Comparison of ENCODE assay signal across 8 cellular contexts in the genomic region with DNA sequence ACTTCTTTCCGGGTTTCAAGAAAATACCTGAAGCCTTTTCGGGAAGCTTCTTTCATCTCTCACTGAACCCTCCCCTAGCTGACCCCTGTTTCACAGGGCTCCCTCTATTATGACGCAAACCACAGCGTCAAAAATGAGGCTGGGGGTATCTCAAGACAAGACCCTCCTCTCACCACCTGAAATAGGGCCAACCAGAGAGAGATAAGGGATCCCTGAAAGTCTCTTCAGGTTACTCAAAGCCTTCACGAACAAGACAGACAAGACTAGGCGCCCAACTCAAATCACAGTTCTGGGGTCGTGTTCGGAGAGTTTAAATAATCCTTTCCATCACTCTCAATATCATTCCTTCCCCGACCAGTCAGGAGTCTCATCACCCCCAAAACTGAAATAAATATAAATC. TPM values are rescaled to one million over a fixed set of nuclear protein-coding genes. Genes with fewer than 3 reads are reported as not detected.
A peak's percentile ranks its signal among the peaks of the same experiment; 100 is the strongest.
DNase-seq lines count a peak whose midpoint lies in the region; ATAC-seq and TF ChIP-seq lines count a peak whose summit lies in the region.

No MANE protein-coding gene starts in this region.

- H3K4me1 Mint-ChIP-seq in T-helper 1 cell treated with Interleukin-12 subunit alpha and Interleukin-12 subunit beta and Interleukin-4 antibody, amounts not matched to agents 30 μg/mL and 1 μg/mL, for 36 hours (ENCODE audit: low read depth) = peaks cover 16% of the 10 kb centered on the region
- H3K4me1 Mint-ChIP-seq in activated naive CD8-positive, alpha-beta T cell treated with anti-CD3 and anti-CD28 coated beads for 36 hours = peaks cover 6% of the 10 kb centered on the region

- no peaks in the 10 kb centered on the region for H3K27me3 ChIP-seq in kidney epithelial cell (ENCODE audit: control insufficient read depth, insufficient read depth, low read length)

- peak overlapping the region; percentile 90 for H3K4me3 Mint-ChIP-seq in T-helper 1 cell treated with Interleukin-12 subunit alpha and Interleukin-12 subunit beta and Interleukin-4 antibody, amounts not matched to agents 30 μg/mL and 1 μg/mL, for 36 hours
- peak overlapping the region; percentile 96 for H3K4me3 Mint-ChIP-seq in activated naive CD8-positive, alpha-beta T cell treated with anti-CD3 and anti-CD28 coated beads for 36 hours

- no peaks in the 10 kb centered on the region for H3K27me3 Mint-ChIP-seq in T-helper 1 cell treated with Interleukin-12 subunit alpha and Interleukin-12 subunit beta and Interleukin-4 antibody, amounts not matched to agents 30 μg/mL and 1 μg/mL, for 36 hours (ENCODE audit: low read depth)
- H3K27me3 Mint-ChIP-seq in activated naive CD8-positive, alpha-beta T cell treated with anti-CD3 and anti-CD28 coated beads for 36 hours = no peaks in the 10 kb centered on the region

- peak overlapping the region; percentile 59 for H3K4me3 ChIP-seq in kidney epithelial cell (ENCODE audit: low read depth, low read length)

- H3K27ac ChIP-seq in temporal lobe (ENCODE audit: low read depth, low read length) = peak overlapping the region; percentile 93

- DNase-seq in T-helper 1 cell (no peak), kidney epithelial cell (ENCODE audit: low read depth) (no peak), islet precursor cell (no peak)
- DNase-seq in activated naive CD8-positive, alpha-beta T cell treated with anti-CD3 and anti-CD28 coated beads for 36 hours = no peak
- DNase-seq in stimulated activated CD4-positive, alpha-beta T cell treated with anti-CD3 and anti-CD28 coated beads, Interleukin-2, amount 100 ng/mL, for 48 hours = no peak

- no peaks in the 10 kb centered on the region for H3K9me3 Mint-ChIP-seq in T-helper 1 cell treated with Interleukin-12 subunit alpha and Interleukin-12 subunit beta and Interleukin-4 antibody, amounts not matched to agents 30 μg/mL and 1 μg/mL, for 36 hours
- H3K9me3 Mint-ChIP-seq in activated naive CD8-positive, alpha-beta T cell treated with anti-CD3 and anti-CD28 coated beads for 36 hours = no peaks in the 10 kb centered on the region

- no peaks in the 10 kb centered on the region for H3K36me3 ChIP-seq in kidney epithelial cell (ENCODE audit: control insufficient read depth, insufficient read depth, low read length)

- peak overlapping the region; percentile 95 for H3K27ac Mint-ChIP-seq in T-helper 1 cell treated with Interleukin-12 subunit alpha and Interleukin-12 subunit beta and Interleukin-4 antibody, amounts not matched to agents 30 μg/mL and 1 μg/mL, for 36 hours
- peak overlapping the region; percentile 96 for H3K27ac Mint-ChIP-seq in activated naive CD8-positive, alpha-beta T cell treated with anti-CD3 and anti-CD28 coated beads for 36 hours

- no peak for TF ChIP-seq CTCF in kidney epithelial cell (IDR thresholded peaks at IDR 0.05; ENCODE audit: insufficient read depth, low read length, poor library complexity, severe bottlenecking)

- ATAC-seq in HG03159 (IDR thresholded peaks at IDR 0.05; ENCODE audit: unreplicated experiment) = no peak

- peaks cover 15% of the 10 kb centered on the region for H3K36me3 Mint-ChIP-seq in T-helper 1 cell treated with Interleukin-12 subunit alpha and Interleukin-12 subunit beta and Interleukin-4 antibody, amounts not matched to agents 30 μg/mL and 1 μg/mL, for 36 hours (ENCODE audit: low read depth)
- H3K36me3 Mint-ChIP-seq in activated naive CD8-positive, alpha-beta T cell treated with anti-CD3 and anti-CD28 coated beads for 36 hours = peaks cover 6% of the 10 kb centered on the region

RNA-seq across cellular contexts. Expression of a gene that starts 1.2 kb away (rescaled TPM):
- 10 to 100 TPM; 38.7 to 41.7 TPM for total RNA-seq in activated naive CD8-positive, alpha-beta T cell treated with anti-CD3 and anti-CD28 coated beads for 36 hours
- 12.3 and 13.2 TPM in 2 replicates for total RNA-seq in kidney epithelial cell
- 13.5 TPM for total RNA-seq in temporal lobe
